8 cellular contexts compared by ENCODE assay signal in genomic region chr6:141326426-141326825, GRCh38.
A peak's percentile ranks its signal among the peaks of the same experiment; 100 is the strongest.
DNase-seq lines count a peak whose midpoint lies in the region; ATAC-seq and TF ChIP-seq lines count a peak whose summit lies in the region.

No MANE protein-coding gene starts in this region.

- peaks cover 0 to 5% (median 0%) of the 10 kb centered on the region in 7 donors for H3K9me3 Mint-ChIP-seq in CD14-positive monocyte

- H3K36me3 ChIP-seq in heart right ventricle = no peaks in the 10 kb centered on the region

- no peaks in the 10 kb centered on the region for H3K27me3 ChIP-seq in heart right ventricle

- H3K4me1 Mint-ChIP-seq in CD14-positive monocyte = no peaks in the 10 kb centered on the region

- peak overlapping the region in 5 of 10 donors; percentile 13 to 25 (median 17) for H3K4me3 ChIP-seq in heart right ventricle

- 55 to 68% methylated on average over 5 of the region's 5 CpGs for WGBS in heart right ventricle, 2 donors

- peak overlapping the region in 1 of 10 donors; percentile 28 for H3K27ac ChIP-seq in heart right ventricle

- TF ChIP-seq CTCF in heart right ventricle (IDR thresholded peaks at IDR 0.05) (no peak), GM13976 (IDR thresholded peaks at IDR 0.05; ENCODE audit: borderline replicate concordance, control extremely low read depth, extremely low read depth, insufficient read depth, missing control alignments) (no peak), CD14-positive monocyte (IDR thresholded peaks at IDR 0.05) (no peak)

- peak; percentile 85 for DNase-seq in HT-29 (ENCODE audit: low spot score)
- DNase-seq in activated CD8-positive, alpha-beta memory T cell treated with anti-CD3 and anti-CD28 coated beads, Interleukin-2, amount 50 U/mL, for 24 hours (ENCODE audit: extremely low read depth) = peak; percentile 46
- no peak for DNase-seq in heart right ventricle
- DNase-seq in stimulated activated CD4-positive, alpha-beta T cell treated with anti-CD3 and anti-CD28 coated beads, TNF-alpha, amount 100 ng/mL, for 24 hours (ENCODE audit: low read depth in 3 of 3) = peak; percentile 19 to 63 (median 20)
- DNase-seq in GM13976 (ENCODE audit: low spot score) = no peak
- no peak for DNase-seq in CD14-positive monocyte (ENCODE audit: low spot score)

- no peaks in the 10 kb centered on the region for H3K36me3 Mint-ChIP-seq in CD14-positive monocyte

- H3K4me1 ChIP-seq in heart right ventricle = peaks cover 0 to 9% (median 0%) of the 10 kb centered on the region in 9 donors

- H3K27ac Mint-ChIP-seq in CD14-positive monocyte = no peak overlapping the region

- H3K4me3 Mint-ChIP-seq in CD14-positive monocyte = no peak overlapping the region

- peak; percentile 63 for ATAC-seq in GM18861 (IDR thresholded peaks at IDR 0.05; ENCODE audit: unreplicated experiment)
- ATAC-seq in heart right ventricle = peak in 6 of 8 donors; percentile 38 to 91 (median 74)
- ATAC-seq in GM21529 (IDR thresholded peaks at IDR 0.05; ENCODE audit: unreplicated experiment) = no peak

- peaks cover 0 to 8% (median 0%) of the 10 kb centered on the region in 11 donors for H3K9me3 ChIP-seq in heart right ventricle

- intact Hi-C loops in heart right ventricle (cut with DNase I) = no loop called here
- intact Hi-C loops in CD14-positive monocyte (cut with micrococcal nuclease) = no loop called here

- in situ Hi-C loops in GM13976 (cut with MboI; ENCODE audit: low sequenced_read_pairs, unreplicated experiment) = no loop called here

- H3K27me3 Mint-ChIP-seq in CD14-positive monocyte (ENCODE audit: low read depth in 3 of 3) = no peaks in the 10 kb centered on the region

Comparison
In these comparisons a context has a peak if more than half of its experiments do, and no peak if none do; other contexts are left out.
1. DNase-seq: peak in HT-29 (single experiment), activated CD8-positive, alpha-beta memory T cell treated with anti-CD3 and anti-CD28 coated beads, Interleukin-2, amount 50 U/mL, for 24 hours (single experiment) and stimulated activated CD4-positive, alpha-beta T cell treated with anti-CD3 and anti-CD28 coated beads, TNF-alpha, amount 100 ng/mL, for 24 hours (3 of 3); none in heart right ventricle (0 of 2), GM13976 (single experiment) and CD14-positive monocyte (single experiment).